Comparison of ENCODE assay signal across 16 cellular contexts in the genomic region with DNA sequence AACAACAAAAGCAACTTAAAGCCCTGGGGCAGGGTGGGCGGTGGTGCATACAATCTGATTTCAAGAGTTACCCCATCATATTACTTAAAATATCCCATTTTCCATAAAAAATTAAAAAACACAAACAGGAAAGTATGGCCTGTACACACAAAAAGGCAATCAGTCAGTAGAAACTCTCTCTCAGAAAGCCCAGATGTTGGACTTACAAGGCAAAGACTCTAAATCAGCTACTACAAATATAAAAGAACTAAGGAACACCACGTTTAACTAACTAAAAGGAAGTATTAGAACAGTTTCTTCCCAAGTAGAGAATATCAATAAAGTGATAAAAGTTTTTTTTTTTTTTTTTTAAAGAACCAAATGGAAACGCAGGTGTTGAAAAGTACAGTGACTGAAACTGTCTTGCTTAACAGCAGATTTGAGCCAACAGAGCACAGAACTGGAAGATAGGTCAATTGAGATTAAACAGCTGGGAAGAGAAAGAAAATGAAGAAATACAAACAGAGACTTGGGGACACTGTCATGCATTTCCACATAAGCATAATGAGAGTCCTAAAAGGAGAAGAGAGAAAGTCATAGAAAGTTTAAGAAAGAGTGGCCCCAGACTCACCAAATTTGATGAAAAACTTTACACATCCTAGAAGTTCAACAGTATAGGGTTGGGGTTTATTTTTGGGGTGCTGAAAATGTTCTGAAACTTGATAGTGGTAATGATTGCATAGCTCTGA. TPM values are rescaled to one million over a fixed set of nuclear protein-coding genes. Genes with fewer than 3 reads are reported as not detected.
DNase-seq lines count a peak whose midpoint lies in the region; ATAC-seq, FAIRE-seq and TF ChIP-seq lines count a peak whose summit lies in the region.
"Had no signal": no experiment of that assay in that cellular context is flagged by ENCODE, and none has a peak within 500 bp of the region (broad histone marks: within the 10 kb centered on the region; RNA-seq: fewer than 3 reads in every experiment).

No MANE protein-coding gene starts in this region.

- H3K27ac Mint-ChIP-seq in activated CD4-positive, alpha-beta memory T cell treated with anti-CD3 and anti-CD28 coated beads, Interleukin-2, amount 10 ng/mL, durations not matched to agents 7 days and 5 days, result no peak overlapping the region
- H3K27ac Mint-ChIP-seq: activated CD8-positive, alpha-beta T cell treated with anti-CD3 and anti-CD28 coated beads, Interleukin-2, amount 10 ng/mL, durations not matched to agents 7 days and 5 days; neural progenitor cell had no signal

- H3K4me1 Mint-ChIP-seq in activated CD4-positive, alpha-beta memory T cell treated with anti-CD3 and anti-CD28 coated beads, Interleukin-2, amount 10 ng/mL, durations not matched to agents 7 days and 5 days, result peaks cover 12% of the 10 kb centered on the region

- TF ChIP-seq CTCF in liver (IDR thresholded peaks at IDR 0.05; ENCODE audit: low read depth, low read length, missing input control) (no peak), HepG2 (CRISPR knock-in tag; IDR thresholded peaks at IDR 0.05) (no peak), OCI-LY3 (IDR thresholded peaks at IDR 0.05; ENCODE audit: low read depth, low read length) (no peak), upper lobe of right lung (IDR thresholded peaks at IDR 0.05) (no peak)

- TF ChIP-seq EP300 in HepG2 (IDR thresholded peaks at IDR 0.05; ENCODE audit: low read depth in 2 of 2, low read length in 2 of 2) (no peak), HepG2 (CRISPR knock-in tag; IDR thresholded peaks at IDR 0.05; ENCODE audit: borderline replicate concordance) (no peak)

- H3K27me3 ChIP-seq in liver (ENCODE audit: control insufficient read depth in 4 of 4, insufficient read depth in 4 of 4, low read length in 3 of 4), result no peaks in the 10 kb centered on the region
- H3K27me3 ChIP-seq in HepG2 (ENCODE audit: control insufficient read depth in 1 of 2, insufficient read depth in 2 of 2, low read length in 2 of 2), result no peaks in the 10 kb centered on the region
- no peaks in the 10 kb centered on the region for H3K27me3 ChIP-seq in OCI-LY3 (ENCODE audit: low read depth, low read length)
- H3K27me3 ChIP-seq in upper lobe of right lung, result no peaks in the 10 kb centered on the region
- H3K27me3 ChIP-seq: neural progenitor cell had no signal

- no peak overlapping the region for H3K4me3 Mint-ChIP-seq in activated CD4-positive, alpha-beta memory T cell treated with anti-CD3 and anti-CD28 coated beads, Interleukin-2, amount 10 ng/mL, durations not matched to agents 7 days and 5 days
- H3K4me3 Mint-ChIP-seq: activated CD8-positive, alpha-beta T cell treated with anti-CD3 and anti-CD28 coated beads, Interleukin-2, amount 10 ng/mL, durations not matched to agents 7 days and 5 days; neural progenitor cell had no signal

- BruUV-seq in HepG2 (replicated peaks; lab: Mats Ljungman, UMichigan), result no TSS peak

- peak in 1 of 2 donors; percentile 38 for TF ChIP-seq RAD21 in liver (IDR thresholded peaks at IDR 0.05)
- TF ChIP-seq RAD21 in HepG2 (CRISPR knock-in tag; IDR thresholded peaks at IDR 0.05), result no peak

- H3K36me3 Mint-ChIP-seq in activated CD4-positive, alpha-beta memory T cell treated with anti-CD3 and anti-CD28 coated beads, Interleukin-2, amount 10 ng/mL, durations not matched to agents 7 days and 5 days (ENCODE audit: low read depth), result peaks cover 40% of the 10 kb centered on the region

- no peak for DNase-seq in HepG2 (ENCODE audit: low spot score)
- DNase-seq in left ventricle myocardium superior, result no peak
- DNase-seq in upper lobe of right lung, result no peak
- no peak for DNase-seq in activated CD4-positive, alpha-beta memory T cell treated with anti-CD3 and anti-CD28 coated beads, Interleukin-2, amount 10 ng/mL, durations not matched to agents 7 days and 5 days
- DNase-seq: activated CD8-positive, alpha-beta T cell treated with anti-CD3 and anti-CD28 coated beads, Interleukin-2, amount 10 ng/mL, durations not matched to agents 7 days and 5 days; NCI-H748 treated with DMSO at 0.1 percent for 48 hours; retina; substantia nigra; SW 1271 had no signal

- H3K79me2 ChIP-seq in HepG2 (ENCODE audit: insufficient read depth, low read length), result peaks cover 69% of the 10 kb centered on the region
- H3K79me2 ChIP-seq in OCI-LY3 (ENCODE audit: low read length), result peaks cover 72% of the 10 kb centered on the region

- H3K4me1 ChIP-seq in liver (ENCODE audit: control insufficient read depth in 4 of 4, insufficient read depth in 4 of 4, low read length in 3 of 4) (peaks cover 3 to 41% (median 26%) of the 10 kb centered on the region in 4 donors), HepG2 (ENCODE audit: insufficient read depth, low read length) (peaks cover 29% of the 10 kb centered on the region), OCI-LY3 (ENCODE audit: low read length) (peaks cover 21% of the 10 kb centered on the region), upper lobe of right lung (peaks cover 3% of the 10 kb centered on the region)

- H3K9ac ChIP-seq in liver (ENCODE audit: low read depth in 1 of 2, low read length in 2 of 2) (peak overlapping the region in 1 of 2 donors; percentile 47), HepG2 (ENCODE audit: insufficient read depth, low read depth, low read length) (no peak overlapping the region), OCI-LY3 (ENCODE audit: low read length) (no peak overlapping the region)
- H3K9ac ChIP-seq: neural progenitor cell had no signal

- no peak for FAIRE-seq in HepG2 (lab: Jason Lieb, UNC)
- FAIRE-seq: endothelial cell of umbilical vein, RCC 7860 had no signal

- H2AFZ ChIP-seq in HepG2 (ENCODE audit: low read length) (no peak overlapping the region), OCI-LY3 (ENCODE audit: low read depth, low read length) (no peak overlapping the region)
- H2AFZ ChIP-seq: neural progenitor cell had no signal

- H3K4me3 ChIP-seq in liver (ENCODE audit: low read depth in 1 of 3, low read length in 3 of 3) (no peak overlapping the region), HepG2 (replicated peaks in 1 of 3; ENCODE audit: insufficient read depth in 1 of 3, low read depth in 2 of 3, low read length in 3 of 3) (no peak overlapping the region), OCI-LY3 (ENCODE audit: low read length) (no peak overlapping the region), upper lobe of right lung (no peak overlapping the region)
- H3K4me3 ChIP-seq: neural progenitor cell had no signal

- in situ Hi-C loops in HepG2 (cut with HindIII; ENCODE audit: extremely low pct_ligation_motif_present, low pct_unique_long_range_greater_than_20kb), result no loop called here

- POLR2A ChIA-PET in HepG2 (lab: Yijun Ruan, JAX), result no interaction called here
- POLR2A ChIA-PET in activated CD4-positive, alpha-beta memory T cell treated with anti-CD3 and anti-CD28 coated beads, Interleukin-2, amount 10 ng/mL, durations not matched to agents 7 days and 5 days (lab: Charles Lee), result no interaction called here

- H4K20me1 ChIP-seq in HepG2 (ENCODE audit: insufficient read depth, low read length) (peaks cover 26% of the 10 kb centered on the region), OCI-LY3 (ENCODE audit: insufficient read depth, low read length) (peaks cover 71% of the 10 kb centered on the region)

- CTCF ChIA-PET in HepG2 (lab: Yijun Ruan, JAX; ENCODE audit: low intra/inter-chr PET ratio, low total read pairs), result no interaction called here
- CTCF ChIA-PET in activated CD4-positive, alpha-beta memory T cell treated with anti-CD3 and anti-CD28 coated beads, Interleukin-2, amount 10 ng/mL, durations not matched to agents 7 days and 5 days (lab: Charles Lee), result interaction anchor here (1.4 kb wide), 1 partner anchor 50 kb away, joined by 3 read pairs; no protein-coding TSS in a partner anchor

- H3K27me3 Mint-ChIP-seq in activated CD4-positive, alpha-beta memory T cell treated with anti-CD3 and anti-CD28 coated beads, Interleukin-2, amount 10 ng/mL, durations not matched to agents 7 days and 5 days, result no peaks in the 10 kb centered on the region

- TF ChIP-seq POLR2A in HepG2 (IDR thresholded peaks at IDR 0.05; ENCODE audit: insufficient read depth in 1 of 2, low read depth in 2 of 2, low read length in 2 of 2), result no peak

- intact Hi-C loops in HepG2 (cut with micrococcal nuclease; ENCODE audit: unreplicated experiment) (no loop called here), left ventricle myocardium superior (cut with micrococcal nuclease) (no loop called here), upper lobe of right lung (cut with DNase I) (no loop called here)

- H3K4me2 ChIP-seq in HepG2 (ENCODE audit: low read depth, low read length) (no peak overlapping the region), OCI-LY3 (ENCODE audit: low read length) (peak overlapping the region; percentile 15)
- H3K4me2 ChIP-seq: neural progenitor cell had no signal

- WGBS in liver, result 43% methylated on average over 3 of the region's 3 CpGs
- 93% methylated on average over 3 of the region's 3 CpGs for WGBS in HepG2 (ENCODE audit: low lambda C conversion rate)

- H3K9me3 ChIP-seq in liver (ENCODE audit: control insufficient read depth in 4 of 4, low read length in 3 of 4), result no peaks in the 10 kb centered on the region
- no peaks in the 10 kb centered on the region for H3K9me3 ChIP-seq in HepG2 (ENCODE audit: low read length)
- no peaks in the 10 kb centered on the region for H3K9me3 ChIP-seq in OCI-LY3 (ENCODE audit: insufficient read depth, low read length)
- no peaks in the 10 kb centered on the region for H3K9me3 ChIP-seq in upper lobe of right lung

- ATAC-seq in HepG2 (no peak), left ventricle myocardium superior (peak; percentile 83), upper lobe of right lung (peak; percentile 43), HG02623 (IDR thresholded peaks at IDR 0.05; ENCODE audit: unreplicated experiment) (no peak), HG03521 (IDR thresholded peaks at IDR 0.05; ENCODE audit: unreplicated experiment) (no peak)
- ATAC-seq: activated CD8-positive, alpha-beta T cell treated with anti-CD3 and anti-CD28 coated beads, Interleukin-2, amount 10 ng/mL, durations not matched to agents 7 days and 5 days had no signal

- H3K27ac ChIP-seq in liver (ENCODE audit: low read depth in 1 of 2, low read length in 2 of 2) (peak overlapping the region; percentile 37 to 64), HepG2 (ENCODE audit: extremely low read length, insufficient read depth, low read length) (no peak overlapping the region), OCI-LY3 (ENCODE audit: low read length) (no peak overlapping the region), upper lobe of right lung (no peak overlapping the region)
- H3K27ac ChIP-seq: neural progenitor cell had no signal

- H3K9me3 Mint-ChIP-seq in activated CD4-positive, alpha-beta memory T cell treated with anti-CD3 and anti-CD28 coated beads, Interleukin-2, amount 10 ng/mL, durations not matched to agents 7 days and 5 days, result no peaks in the 10 kb centered on the region

- H3K36me3 ChIP-seq in liver (ENCODE audit: control insufficient read depth in 4 of 4, insufficient read depth in 3 of 4, low read depth in 1 of 4, low read length in 3 of 4) (peaks cover 4 to 25% (median 12%) of the 10 kb centered on the region in 4 donors), HepG2 (replicated peaks in 1 of 2; ENCODE audit: control insufficient read depth in 1 of 2, insufficient read depth in 2 of 2, low read length in 2 of 2) (peaks cover 1 to 25% of the 10 kb centered on the region in 2 experiments; a peak in 4 of 5 replicates), OCI-LY3 (replicated peaks; ENCODE audit: low read depth, low read length) (peaks cover 60% of the 10 kb centered on the region), upper lobe of right lung (peaks cover 28% of the 10 kb centered on the region)

RNA-seq across cellular contexts. Expression of a gene that starts 8.6 kb away (rescaled TPM):
- total RNA-seq in liver, result 100 to 1,000 TPM; 208 to 282 TPM
- 10 to 100 TPM; 80.1 to 97.1 TPM for polyA plus RNA-seq in liver
- total RNA-seq in HepG2 (2016; rRNA removed; fragmentation: Illumina TruSeq; extraction: Trizol), result 48.6 and 84.4 TPM in 2 replicates
- total RNA-seq in HepG2 (2016; cell fraction: cytosol; rRNA removed; fragmentation: Illumina TruSeq; extraction: Trizol; ENCODE audit: low read depth), result 9.4 and 11.7 TPM in 2 replicates
- 49.0 and 80.4 TPM in 2 replicates for total RNA-seq in HepG2 (2016; cell fraction: insoluble cytoplasmic fraction; rRNA removed; fragmentation: Illumina TruSeq; extraction: Trizol)
- 18.2 and 23.9 TPM in 2 replicates for total RNA-seq in HepG2 (2016; cell fraction: membrane; rRNA removed; fragmentation: Illumina TruSeq; extraction: Trizol)
- total RNA-seq in HepG2 (2016; cell fraction: nucleus; rRNA removed; fragmentation: Illumina TruSeq; extraction: Trizol), result 88.0 and 105 TPM in 2 replicates
- 155 and 186 TPM in 2 replicates for polyA plus RNA-seq in HepG2 (2011; rRNA removed)
- 29.9 and 67.8 TPM in 2 replicates for polyA plus RNA-seq in HepG2 (2011; cell fraction: cytosol; rRNA removed)
- polyA plus RNA-seq in HepG2 (2011; cell fraction: nucleus; rRNA removed), result 12.9 and 36.4 TPM in 2 replicates
- polyA plus RNA-seq in HepG2 (2012), result 147 and 186 TPM in 2 replicates
- 8.7 and 9.0 TPM in 2 replicates for polyA plus RNA-seq in HepG2 (2016; cell fraction: cytosol; fragmentation: Illumina TruSeq; extraction: Trizol; ENCODE audit: low read depth)
- 58.1 and 58.6 TPM in 2 replicates for polyA plus RNA-seq in HepG2 (2016; cell fraction: insoluble cytoplasmic fraction; fragmentation: Illumina TruSeq; extraction: Trizol; ENCODE audit: low read depth)
- polyA plus RNA-seq in HepG2 (2016; cell fraction: membrane; fragmentation: Illumina TruSeq; extraction: Trizol; ENCODE audit: low read depth), result 16.3 and 18.5 TPM in 2 replicates
- 135 and 141 TPM in 2 replicates for polyA plus RNA-seq in HepG2 (2016; cell fraction: nucleus; fragmentation: Illumina TruSeq; extraction: Trizol; ENCODE audit: insufficient read depth, low read depth)
- 28.6 and 108 TPM in 2 replicates for polyA minus RNA-seq in HepG2 (2011; rRNA and poly(A)+ RNA removed; ENCODE audit: low replicate concordance)
- 100 and 145 TPM in 2 replicates for polyA minus RNA-seq in HepG2 (2011; cell fraction: cytosol; rRNA and poly(A)+ RNA removed)
- polyA minus RNA-seq in HepG2 (2011; cell fraction: nucleus; rRNA and poly(A)+ RNA removed), result 50.2 and 78.9 TPM in 2 replicates
- total RNA-seq in left ventricle myocardium superior, result 20.7 TPM
- 64.8 TPM for total RNA-seq in upper lobe of right lung
- 10 to 100 TPM; 28.5 to 29.4 TPM for total RNA-seq in activated CD4-positive, alpha-beta memory T cell treated with anti-CD3 and anti-CD28 coated beads, Interleukin-2, amount 10 ng/mL, durations not matched to agents 7 days and 5 days

Comparison
In these comparisons a context has a peak if more than half of its experiments do, and no peak if none do; other contexts are left out.
1. H3K27ac ChIP-seq: peak in liver (2 of 2); none in HepG2 (single experiment), OCI-LY3 (single experiment) and upper lobe of right lung (single experiment).
2. ATAC-seq: peak in left ventricle myocardium superior (single experiment) and upper lobe of right lung (single experiment); none in HepG2 (single experiment), HG02623 (single experiment) and HG03521 (single experiment).